Comparison of ENCODE assay signal across 8 cellular contexts in the genomic region with DNA sequence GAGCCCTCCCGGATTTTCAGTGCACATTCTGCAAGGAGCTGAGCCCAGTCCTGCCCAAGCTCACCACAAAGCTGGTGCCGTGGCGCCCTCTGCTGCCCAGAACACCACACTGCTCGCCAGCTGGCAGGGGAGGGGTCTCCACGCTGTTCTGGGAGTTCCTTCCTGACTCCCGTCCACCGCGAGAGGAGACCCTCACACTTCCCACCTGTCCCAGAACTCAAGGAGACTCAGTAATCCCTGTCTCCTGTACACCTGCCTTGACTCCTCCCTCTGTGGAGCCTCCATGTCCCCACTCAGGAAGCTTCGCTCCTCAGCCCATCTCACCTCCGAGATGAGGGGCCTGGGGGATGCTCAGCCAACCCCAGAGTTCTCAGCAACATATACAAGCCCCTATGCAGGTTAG. TPM values are rescaled to one million over a fixed set of nuclear protein-coding genes. Genes with fewer than 3 reads are reported as not detected.
DNase-seq lines count a peak whose midpoint lies in the region; ATAC-seq and TF ChIP-seq lines count a peak whose summit lies in the region.

No MANE protein-coding gene starts in this region.

- POLR2A ChIA-PET in AG04450 (lab: Yijun Ruan, JAX): no interaction called here

- no peaks in the 10 kb centered on the region; the same call in 1 of the 2 replicates for H3K9me3 ChIP-seq in AG04450 (ENCODE audit: control insufficient read depth, insufficient read depth, low read length)
- H3K9me3 ChIP-seq in cardiac muscle cell (ENCODE audit: low read depth): no peaks in the 10 kb centered on the region
- H3K9me3 ChIP-seq in psoas muscle: no peaks in the 10 kb centered on the region

- H3K4me3 ChIP-seq in AG04450 (ENCODE audit: low read depth, low read length): no peak overlapping the region
- H3K4me3 ChIP-seq in cardiac muscle cell: no peak overlapping the region
- H3K4me3 ChIP-seq in psoas muscle: no peak overlapping the region

- intact Hi-C loops in psoas muscle (cut with DNase I): loop anchor here (2.0 to 5.0 kb wide), 3 partner anchors 326 to 396 kb away; a partner anchor contains a TSS

- TF ChIP-seq CTCF in AG04450 (IDR thresholded peaks at IDR 0.05; ENCODE audit: low read depth, low read length): peak; percentile 74
- TF ChIP-seq CTCF in cardiac muscle cell (IDR thresholded peaks at IDR 0.05; ENCODE audit: low read depth, low read length): peak; percentile 81
- peak; percentile 78 for TF ChIP-seq CTCF in psoas muscle (IDR thresholded peaks at IDR 0.05)

- peaks cover 31% of the 10 kb centered on the region for H3K27me3 ChIP-seq in AG04450 (ENCODE audit: control insufficient read depth, insufficient read depth, low read length)
- H3K27me3 ChIP-seq in cardiac muscle cell: no peaks in the 10 kb centered on the region
- H3K27me3 ChIP-seq in psoas muscle (ENCODE audit: insufficient read depth in 3 of 3, low read length in 2 of 3): no peaks in the 10 kb centered on the region

- CTCF ChIA-PET in AG04450 (lab: Charles Lee): interaction anchor here (0.6 to 3.7 kb wide), 13 partner anchors 9 to 394 kb away, joined by 3 to 27 read pairs (median 5); a partner anchor contains a TSS

- peak; percentile 71 to 80 for ATAC-seq in activated naive CD4-positive, alpha-beta T cell treated with anti-CD3 and anti-CD28 coated beads, Interleukin-2, amount 50 U/mL, for 72 hours
- ATAC-seq in psoas muscle (peak; percentile 57 to 77 (median 66)), HG02763 (IDR thresholded peaks at IDR 0.05; ENCODE audit: unreplicated experiment) (no peak), HG02981 (IDR thresholded peaks at IDR 0.05; ENCODE audit: unreplicated experiment) (no peak)

- H3K36me3 ChIP-seq in cardiac muscle cell: no peaks in the 10 kb centered on the region
- H3K36me3 ChIP-seq in psoas muscle (ENCODE audit: insufficient read depth in 1 of 2, low read depth in 1 of 2): no peaks in the 10 kb centered on the region

- H3K27ac ChIP-seq in AG04450 (ENCODE audit: low read depth, low read length): no peak overlapping the region
- no peak overlapping the region for H3K27ac ChIP-seq in cardiac muscle cell
- H3K27ac ChIP-seq in psoas muscle: no peak overlapping the region

- no peaks in the 10 kb centered on the region for H3K9me3 Mint-ChIP-seq in activated naive CD4-positive, alpha-beta T cell treated with anti-CD3 and anti-CD28 coated beads, Interleukin-2, amount 50 U/mL, for 72 hours

- no peaks in the 10 kb centered on the region for H3K36me3 Mint-ChIP-seq in activated naive CD4-positive, alpha-beta T cell treated with anti-CD3 and anti-CD28 coated beads, Interleukin-2, amount 50 U/mL, for 72 hours

- in situ Hi-C loops in SK-MEL-5 (cut with HindIII; ENCODE audit: low pct_unique_long_range_greater_than_20kb, low sequenced_read_pairs): no loop called here

- DNase-seq in AG04450 (ENCODE audit: low read depth, low spot score) (no peak), GM19238 (ENCODE audit: insufficient read length, low spot score) (peak; percentile 65), SK-MEL-5 (ENCODE audit: low read depth, low spot score) (peak; percentile 53), cardiac muscle cell (ENCODE audit: low read depth in 1 of 2, low spot score in 1 of 2) (peak; percentile 53 to 74), psoas muscle (peak in 1 of 2 donors; percentile 75)
- DNase-seq in activated naive CD4-positive, alpha-beta T cell treated with anti-CD3 and anti-CD28 coated beads, Interleukin-2, amount 50 U/mL, for 72 hours (ENCODE audit: low spot score in 2 of 2): peak; percentile 67 to 79

- H3K27ac Mint-ChIP-seq in activated naive CD4-positive, alpha-beta T cell treated with anti-CD3 and anti-CD28 coated beads, Interleukin-2, amount 50 U/mL, for 72 hours: peak overlapping the region in 1 of 2 donors; percentile 29

- H3K4me1 ChIP-seq in cardiac muscle cell (ENCODE audit: low read depth): no peaks in the 10 kb centered on the region
- H3K4me1 ChIP-seq in psoas muscle: peaks cover 3% of the 10 kb centered on the region

- 16 to 19% (median 18%) methylated on average over 10 of the region's 10 CpGs for WGBS in psoas muscle, 3 donors

RNA-seq across cellular contexts. Expression of a gene that starts 11.3 kb away (rescaled TPM):
- 0.01 TPM in 1 of 2 replicates, not detected in the other for polyA plus RNA-seq in AG04450 (2011; rRNA removed)
- polyA minus RNA-seq in AG04450 (2011; rRNA and poly(A)+ RNA removed): not detected in 2 replicates
- not detected in 2 replicates for total RNA-seq in SK-MEL-5 (2014; rRNA removed; shearing (Covaris generic))
- not detected in 2 replicates for polyA plus RNA-seq in SK-MEL-5 (2015; cell fraction: cytosol; rRNA removed)
- not detected in 2 replicates for polyA plus RNA-seq in SK-MEL-5 (2015; cell fraction: nucleus; rRNA removed)
- under 1 TPM; 0.45 to 0.68 TPM for total RNA-seq in activated naive CD4-positive, alpha-beta T cell treated with anti-CD3 and anti-CD28 coated beads, Interleukin-2, amount 50 U/mL, for 72 hours
- total RNA-seq in cardiac muscle cell: 0.03 TPM in 1 of 2 replicates, not detected in the other
- 0.85 TPM in 1 of 2 replicates, not detected in the other for polyA plus RNA-seq in cardiac muscle cell
- total RNA-seq in psoas muscle: not detected
- under 1 TPM; 0.01 to 0.03 (median 0.03) TPM for polyA plus RNA-seq in psoas muscle

Comparison
In these comparisons a context has a peak if more than half of its experiments do, and no peak if none do; other contexts are left out.
1. ATAC-seq: peak in activated naive CD4-positive, alpha-beta T cell treated with anti-CD3 and anti-CD28 coated beads, Interleukin-2, amount 50 U/mL, for 72 hours (2 of 2) and psoas muscle (4 of 4); none in HG02763 (single experiment) and HG02981 (single experiment).
2. Peak in every context shown above with its lines, with median percentiles within 50 percentile points of each other: CTCF ChIP-seq.